17 cellular contexts compared by ENCODE assay signal in genomic region chr1:233208687-233209086, GRCh38.
A peak's percentile ranks its signal among the peaks of the same experiment; 100 is the strongest.
DNase-seq lines count a peak whose midpoint lies in the region; ATAC-seq and FAIRE-seq lines count a peak whose summit lies in the region.
"Had no signal": no experiment of that assay in that cellular context is flagged by ENCODE, and none has a peak within 500 bp of the region (broad histone marks: within the 10 kb centered on the region; RNA-seq: fewer than 3 reads in every experiment).

No MANE protein-coding gene starts in this region.

- DNase-seq in RCC 7860 (ENCODE audit: low spot score) (no peak), middle frontal gyrus (ENCODE audit: extremely low spot score, low spot score) (no peak)
- DNase-seq in stimulated activated effector memory CD8-positive, alpha-beta T cell treated with anti-CD3 and anti-CD28 coated beads, Interleukin-12 subunit alpha, Interleukin-12 subunit beta, amount 100 ng/mL, for 72 hours (ENCODE audit: low spot score in 2 of 2): no peak
- DNase-seq: C1 segment of cervical spinal cord; Calu3; CD4-positive, alpha-beta memory T cell; COR-L47; DMS53; DMS79 treated with DMSO at 0.1 percent for 48 hours; GF-D8; H7; HCEC 1CT had no signal

- H3K4me3 Mint-ChIP-seq in stimulated activated effector memory CD8-positive, alpha-beta T cell treated with anti-CD3 and anti-CD28 coated beads, Interleukin-12 subunit alpha, Interleukin-12 subunit beta, amount 100 ng/mL, for 72 hours: no peak overlapping the region
- H3K4me3 Mint-ChIP-seq: CD4-positive, alpha-beta memory T cell had no signal

- no peaks in the 10 kb centered on the region for H3K9me3 Mint-ChIP-seq in stimulated activated effector memory CD8-positive, alpha-beta T cell treated with anti-CD3 and anti-CD28 coated beads, Interleukin-12 subunit alpha, Interleukin-12 subunit beta, amount 100 ng/mL, for 72 hours
- H3K9me3 Mint-ChIP-seq: CD4-positive, alpha-beta memory T cell had no signal

- no peaks in the 10 kb centered on the region for H3K4me1 Mint-ChIP-seq in stimulated activated effector memory CD8-positive, alpha-beta T cell treated with anti-CD3 and anti-CD28 coated beads, Interleukin-12 subunit alpha, Interleukin-12 subunit beta, amount 100 ng/mL, for 72 hours

- peaks cover 18% of the 10 kb centered on the region for H3K36me3 Mint-ChIP-seq in stimulated activated effector memory CD8-positive, alpha-beta T cell treated with anti-CD3 and anti-CD28 coated beads, Interleukin-12 subunit alpha, Interleukin-12 subunit beta, amount 100 ng/mL, for 72 hours

- H3K27ac Mint-ChIP-seq in stimulated activated effector memory CD8-positive, alpha-beta T cell treated with anti-CD3 and anti-CD28 coated beads, Interleukin-12 subunit alpha, Interleukin-12 subunit beta, amount 100 ng/mL, for 72 hours: no peak overlapping the region
- H3K27ac Mint-ChIP-seq: CD4-positive, alpha-beta memory T cell had no signal

- no peak for ATAC-seq in GM18502 (IDR thresholded peaks at IDR 0.05; ENCODE audit: poor library complexity, unreplicated experiment)
- ATAC-seq in stimulated activated effector memory CD8-positive, alpha-beta T cell treated with anti-CD3 and anti-CD28 coated beads, Interleukin-12 subunit alpha, Interleukin-12 subunit beta, amount 100 ng/mL, for 72 hours: no peak

- FAIRE-seq in RCC 7860 (lab: Jason Lieb, UNC) (peak; percentile 11), colon (lab: Jason Lieb, UNC) (peak; percentile 10), islet of Langerhans (lab: Jason Lieb, UNC) (peak; percentile 43)
- FAIRE-seq: GM12891, H1 had no signal
